In genomic region chr12:31759621-31760459, GRCh38 we compare ENCODE assay signal across 1 cellular context.
TF ChIP-seq lines count a peak whose summit lies in the region.

No MANE protein-coding gene starts in this region.

TF ChIP-seq in endothelial cell of umbilical vein, 7 proteins besides CTCF, POLR2A, EP300 and RAD21:
- no peak for TF ChIP-seq GATA2 (IDR thresholded peaks at IDR 0.05; ENCODE audit: insufficient read depth, insufficient read length, low read depth, low read length)
- TF ChIP-seq EZH2 (IDR thresholded peaks at IDR 0.05; ENCODE audit: borderline replicate concordance, low read depth, low read length, severe bottlenecking), result no peak
TF ChIP-seq in endothelial cell of umbilical vein: peak in this region for 0.
